10 cellular contexts compared by ENCODE assay signal in genomic region chr14:44149597-44149996, GRCh38.
DNase-seq lines count a peak whose midpoint lies in the region; ATAC-seq and TF ChIP-seq lines count a peak whose summit lies in the region.
"Had no signal": no experiment of that assay in that cellular context is flagged by ENCODE, and none has a peak within 500 bp of the region (broad histone marks: within the 10 kb centered on the region; RNA-seq: fewer than 3 reads in every experiment).

No MANE protein-coding gene starts in this region.

- H3K27me3 Mint-ChIP-seq in nephron progenitor cell (ENCODE audit: low read depth, poor library complexity): no peaks in the 10 kb centered on the region

- H3K9me3 ChIP-seq in suprapubic skin: peaks cover 2% of the 10 kb centered on the region

- 35% methylated on average over 3 of the region's 3 CpGs for WGBS in suprapubic skin

- no peak for TF ChIP-seq POLR2A in suprapubic skin (IDR thresholded peaks at IDR 0.05)

- ATAC-seq in GM18519 (IDR thresholded peaks at IDR 0.05; ENCODE audit: low FRiP score, unreplicated experiment) (peak; percentile 45), HG02840 (IDR thresholded peaks at IDR 0.05; ENCODE audit: low FRiP score, unreplicated experiment) (no peak), HG02678 (IDR thresholded peaks at IDR 0.05; ENCODE audit: unreplicated experiment) (no peak)
- ATAC-seq: gastroesophageal sphincter had no signal

- no peaks in the 10 kb centered on the region for H3K9me3 Mint-ChIP-seq in nephron progenitor cell

- no peak overlapping the region for H3K27ac Mint-ChIP-seq in nephron progenitor cell

- no peak overlapping the region for H3K4me3 Mint-ChIP-seq in nephron progenitor cell

- H3K4me3 ChIP-seq in suprapubic skin: no peak overlapping the region
- H3K4me3 ChIP-seq: gastroesophageal sphincter had no signal

- no peaks in the 10 kb centered on the region for H3K27me3 ChIP-seq in suprapubic skin
- H3K27me3 ChIP-seq: gastroesophageal sphincter had no signal

- no peaks in the 10 kb centered on the region for H3K4me1 ChIP-seq in suprapubic skin
- H3K4me1 ChIP-seq: gastroesophageal sphincter had no signal

- no peaks in the 10 kb centered on the region for H3K36me3 ChIP-seq in suprapubic skin
- H3K36me3 ChIP-seq: gastroesophageal sphincter had no signal

- TF ChIP-seq EP300 in suprapubic skin (IDR thresholded peaks at IDR 0.05): no peak

- DNase-seq in NCI-H1092 treated with DMSO at 0.1 percent for 48 hours (lab: John Stamatoyannopoulos, UW) (peak; percentile 78), SW 1271 (lab: John Stamatoyannopoulos, UW) (peak; percentile 6 to 41), nephron progenitor cell (peak; percentile 61), OCI-M2 (lab: John Stamatoyannopoulos, UW; ENCODE audit: unreplicated experiment) (no peak), suprapubic skin (ENCODE audit: low spot score in 2 of 2) (no peak)
- DNase-seq: stimulated activated CD4-positive, alpha-beta T cell treated with anti-CD3 and anti-CD28 coated beads, Interleukin-4, amount 100 ng/mL, for 24 hours had no signal

- no peak overlapping the region for H3K27ac ChIP-seq in suprapubic skin
- H3K27ac ChIP-seq: gastroesophageal sphincter had no signal

- TF ChIP-seq CTCF in nephron progenitor cell (IDR thresholded peaks at IDR 0.05) (peak; percentile 53), suprapubic skin (IDR thresholded peaks at IDR 0.05) (no peak)

- H3K36me3 Mint-ChIP-seq in nephron progenitor cell (ENCODE audit: low read depth): no peaks in the 10 kb centered on the region

- no peaks in the 10 kb centered on the region for H3K4me1 Mint-ChIP-seq in nephron progenitor cell

Comparison
In these comparisons a context has a peak if more than half of its experiments do, and no peak if none do; other contexts are left out.
1. DNase-seq: peak in NCI-H1092 treated with DMSO at 0.1 percent for 48 hours (single experiment), SW 1271 (2 of 2) and nephron progenitor cell (single experiment); none in OCI-M2 (single experiment) and suprapubic skin (0 of 2).